ENCODE assay signal across 1 cellular context in genomic region chr22:38734203-38735100, GRCh38.
TF ChIP-seq lines count a peak whose summit lies in the region.

No MANE protein-coding gene starts in this region.

TF ChIP-seq in HEK293, 187 proteins besides CTCF, POLR2A, EP300 and RAD21 (continued from another document):
- TF ChIP-seq PRDM4 (tag by site-specific recombination; IDR thresholded peaks at IDR 0.05) = no peak
